14 cellular contexts compared by ENCODE assay signal in the genomic region with DNA sequence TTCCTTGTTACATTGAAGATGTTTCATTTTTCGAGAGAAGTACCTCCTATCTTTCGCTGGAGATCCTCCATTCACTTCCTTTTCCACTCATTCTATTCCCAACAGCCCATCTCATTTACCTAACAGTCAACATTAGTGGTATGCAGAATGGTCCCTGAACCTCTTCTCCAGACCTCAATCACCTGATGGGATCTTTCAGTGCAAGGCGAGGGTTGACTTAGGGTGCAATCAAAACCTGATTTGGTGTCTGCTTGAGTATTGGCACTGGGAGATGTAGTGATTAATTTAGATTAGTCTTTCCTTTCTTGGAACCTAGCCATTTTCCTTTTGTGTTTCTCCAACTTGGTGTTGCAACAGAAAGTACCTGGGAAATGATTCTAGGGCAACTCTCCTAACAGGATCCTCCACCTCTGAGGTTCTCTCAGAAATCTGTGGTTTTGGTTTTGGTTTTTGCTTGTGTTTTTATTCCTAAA. TPM values are rescaled to one million over a fixed set of nuclear protein-coding genes. Genes with fewer than 3 reads are reported as not detected.
A peak's percentile ranks its signal among the peaks of the same experiment; 100 is the strongest.
DNase-seq lines count a peak whose midpoint lies in the region; ATAC-seq and TF ChIP-seq lines count a peak whose summit lies in the region.
"Had no signal": no experiment of that assay in that cellular context is flagged by ENCODE, and none has a peak within 500 bp of the region (broad histone marks: within the 10 kb centered on the region; RNA-seq: fewer than 3 reads in every experiment).

No MANE protein-coding gene starts in this region.

- POLR2A ChIA-PET in CD8-positive, alpha-beta memory T cell (lab: Charles Lee), result interaction anchor here (1.0 kb wide), 1 partner anchor 17 kb away, joined by 3 read pairs; no protein-coding TSS in a partner anchor

- peak; percentile 34 for TF ChIP-seq POLR2A in GM18505 (IDR thresholded peaks at IDR 0.05; ENCODE audit: borderline replicate concordance, extremely low read depth, insufficient read depth, insufficient read length)

- H3K9me3 ChIP-seq in CD8-positive, alpha-beta memory T cell (ENCODE audit: low read length), result no peaks in the 10 kb centered on the region
- H3K9me3 ChIP-seq: transverse colon had no signal

- peak overlapping the region in 3 of 7 donors; percentile 2 to 10 (median 4) for H3K4me3 Mint-ChIP-seq in CD8-positive, alpha-beta memory T cell
- H3K4me3 Mint-ChIP-seq: neural progenitor cell; T-helper 1 cell treated with Interleukin-12 subunit alpha and Interleukin-12 subunit beta and Interleukin-4 antibody, amounts not matched to agents 30 μg/mL and 1 μg/mL, for 36 hours had no signal

- no peak overlapping the region for H3K27ac ChIP-seq in CD8-positive, alpha-beta memory T cell (ENCODE audit: low read depth, low read length)
- H3K27ac ChIP-seq in foreskin keratinocyte, result no peak overlapping the region
- H3K27ac ChIP-seq: transverse colon had no signal

- DNase-seq in CD8-positive, alpha-beta memory T cell, result no peak
- peak; percentile 23 for DNase-seq in SW480 (ENCODE audit: low spot score)
- peak; percentile 22 to 45 for DNase-seq in foreskin keratinocyte
- no peak for DNase-seq in activated CD4-positive, alpha-beta T cell treated with anti-CD3 and anti-CD28 coated beads, Interleukin-2, amount 50 U/mL, for 48 hours
- DNase-seq: dorsolateral prefrontal cortex, foreskin melanocyte, kidney, transverse colon had no signal

- H3K27me3 Mint-ChIP-seq in CD8-positive, alpha-beta memory T cell, result no peaks in the 10 kb centered on the region

- no peak for TF ChIP-seq CTCF in foreskin keratinocyte (conservative IDR thresholded peaks at IDR 0.05)

- ATAC-seq in GM18505 (IDR thresholded peaks at IDR 0.05; ENCODE audit: unreplicated experiment) (no peak), foreskin keratinocyte (peak; percentile 27), GM21528 (IDR thresholded peaks at IDR 0.05; ENCODE audit: low FRiP score, unreplicated experiment) (no peak), HG02642 (IDR thresholded peaks at IDR 0.05; ENCODE audit: poor library complexity, unreplicated experiment) (no peak)

- H3K27me3 ChIP-seq in CD8-positive, alpha-beta memory T cell (ENCODE audit: insufficient read depth, low read length, poor library complexity, severe bottlenecking), result no peaks in the 10 kb centered on the region
- H3K27me3 ChIP-seq in foreskin keratinocyte, result no peaks in the 10 kb centered on the region
- H3K27me3 ChIP-seq: dorsolateral prefrontal cortex, neural progenitor cell, transverse colon had no signal

- peaks cover 29 to 46% (median 42%) of the 10 kb centered on the region in 3 donors for H3K4me1 Mint-ChIP-seq in CD8-positive, alpha-beta memory T cell
- H3K4me1 Mint-ChIP-seq: neural progenitor cell had no signal

- CTCF ChIA-PET in CD8-positive, alpha-beta memory T cell (lab: Charles Lee), result no interaction called here

- peaks cover 15 to 36% (median 16%) of the 10 kb centered on the region in 3 donors for H3K36me3 Mint-ChIP-seq in CD8-positive, alpha-beta memory T cell
- H3K36me3 Mint-ChIP-seq: neural progenitor cell had no signal

- H3K9me3 Mint-ChIP-seq in CD8-positive, alpha-beta memory T cell, result no peaks in the 10 kb centered on the region
- H3K9me3 Mint-ChIP-seq: T-helper 1 cell treated with Interleukin-12 subunit alpha and Interleukin-12 subunit beta and Interleukin-4 antibody, amounts not matched to agents 30 μg/mL and 1 μg/mL, for 36 hours had no signal

- H3K4me3 ChIP-seq in CD8-positive, alpha-beta memory T cell (ENCODE audit: low read length), result no peak overlapping the region
- H3K4me3 ChIP-seq: dorsolateral prefrontal cortex, neural progenitor cell, skin epidermis, transverse colon had no signal

- peak overlapping the region in 7 of 8 donors; percentile 7 to 83 (median 36) for H3K27ac Mint-ChIP-seq in CD8-positive, alpha-beta memory T cell
- H3K27ac Mint-ChIP-seq: neural progenitor cell; T-helper 1 cell treated with Interleukin-12 subunit alpha and Interleukin-12 subunit beta and Interleukin-4 antibody, amounts not matched to agents 30 μg/mL and 1 μg/mL, for 36 hours had no signal

- H3K36me3 ChIP-seq in CD8-positive, alpha-beta memory T cell (ENCODE audit: insufficient read depth, low read length), result peaks cover 11% of the 10 kb centered on the region

- no peaks in the 10 kb centered on the region for H3K4me1 ChIP-seq in CD8-positive, alpha-beta memory T cell (ENCODE audit: insufficient read depth, low read length)
- H3K4me1 ChIP-seq in foreskin keratinocyte, result no peaks in the 10 kb centered on the region
- H3K4me1 ChIP-seq: neural progenitor cell had no signal

RNA-seq across cellular contexts. Expression of gene DDX3X, which starts 18.4 kb away (rescaled TPM):
- 100 to 1,000 TPM; 354 to 357 TPM for total RNA-seq in CD8-positive, alpha-beta memory T cell
- 240 TPM for polyA plus RNA-seq in CD8-positive, alpha-beta memory T cell
- 116 and 135 TPM in 2 replicates for total RNA-seq in foreskin keratinocyte
- 30.0 and 36.8 TPM in 2 replicates for polyA plus RNA-seq in foreskin keratinocyte

Comparison
In these comparisons a context has a peak if more than half of its experiments do, and no peak if none do; other contexts are left out.
1. DNase-seq: peak in SW480 (single experiment) and foreskin keratinocyte (2 of 2); none in CD8-positive, alpha-beta memory T cell (0 of 5) and activated CD4-positive, alpha-beta T cell treated with anti-CD3 and anti-CD28 coated beads, Interleukin-2, amount 50 U/mL, for 48 hours (0 of 2).